ENCODE assay signal across 23 cellular contexts in the genomic region with DNA sequence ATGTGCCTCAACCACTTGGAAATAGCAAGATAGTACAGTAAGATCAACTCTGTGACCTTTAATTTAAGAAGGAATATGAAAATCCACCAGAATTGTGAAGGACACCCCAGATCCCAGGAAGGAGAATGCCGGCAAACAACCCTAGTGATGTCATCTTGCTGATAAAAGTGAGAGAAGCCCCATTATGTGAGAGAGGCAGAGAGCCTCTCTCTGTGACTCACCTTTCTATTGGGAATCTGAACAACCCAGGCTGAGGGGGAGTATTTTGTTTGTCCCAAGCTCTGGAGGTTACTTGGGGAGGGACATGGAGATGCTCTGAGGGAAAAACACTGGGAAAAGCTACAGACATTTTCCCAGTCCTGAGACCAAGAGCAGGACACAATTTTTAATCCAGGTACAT.
"Had no signal": no experiment of that assay in that cellular context is flagged by ENCODE, and none has a peak within 500 bp of the region (broad histone marks: within the 10 kb centered on the region; RNA-seq: fewer than 3 reads in every experiment).

No MANE protein-coding gene starts in this region.

- H3K27me3 ChIP-seq: gastrocnemius medialis, right atrium auricular region, spleen, testis, tibial artery, upper lobe of left lung had no signal

- DNase-seq: dermis blood vessel endothelial cell; effector memory CD4-positive, alpha-beta T cell; gastrocnemius medialis; head of caudate nucleus; kidney; naive thymus-derived CD8-positive, alpha-beta T cell; nephron progenitor cell; nucleus accumbens; stimulated activated CD4-positive, alpha-beta T cell treated with anti-CD3 and anti-CD28 coated beads, Interleukin-4, amount 100 ng/mL, for 4 hours; stimulated activated naive CD8-positive, alpha-beta T cell treated with anti-CD3 and anti-CD28 coated beads, Interleukin-15, Interleukin-2, amounts not matched to agents 100 U/mL and 50 U/mL, for 24 hours; substantia nigra; testis; tibial artery; upper lobe of left lung had no signal

- H3K36me3 ChIP-seq: gastrocnemius medialis, prostate gland, right atrium auricular region, spleen, tibial artery, upper lobe of left lung had no signal

- ATAC-seq: gastrocnemius medialis; left lobe of liver; naive thymus-derived CD8-positive, alpha-beta T cell; stimulated activated memory B cell treated with anti-CD40 and anti-IgM and Interleukin-4, amounts not matched to agents 10 μg/mL and 1 μg/mL and 100 μg/mL, for 72 hours; stimulated activated naive CD8-positive, alpha-beta T cell treated with anti-CD3 and anti-CD28 coated beads, Interleukin-15, Interleukin-2, amounts not matched to agents 100 U/mL and 50 U/mL, for 24 hours had no signal

- H3K27ac ChIP-seq: coronary artery, gastrocnemius medialis, prostate gland, right atrium auricular region, skin epidermis, spleen, testis, tibial artery, upper lobe of left lung had no signal

- H3K4me3 ChIP-seq: coronary artery, gastrocnemius medialis, prostate gland, right atrium auricular region, skin epidermis, spleen, testis, tibial artery, upper lobe of left lung had no signal

- H3K9me3 ChIP-seq: gastrocnemius medialis, prostate gland, testis had no signal

- FAIRE-seq: endothelial cell of umbilical vein, kidney, urothelium cell line had no signal

- H3K4me1 ChIP-seq: gastrocnemius medialis, prostate gland, right atrium auricular region, spleen, testis, tibial artery, upper lobe of left lung had no signal
